ENCODE assay signal across 26 cellular contexts in genomic region chr21:38816400-38816973, GRCh38. TPM values are rescaled to one million over a fixed set of nuclear protein-coding genes. Genes with fewer than 3 reads are reported as not detected.
DNase-seq lines count a peak whose midpoint lies in the region; ATAC-seq and TF ChIP-seq lines count a peak whose summit lies in the region.
"Had no signal": no experiment of that assay in that cellular context is flagged by ENCODE, and none has a peak within 500 bp of the region (broad histone marks: within the 10 kb centered on the region; RNA-seq: fewer than 3 reads in every experiment).

No MANE protein-coding gene starts in this region.

- no peak overlapping the region for H3K4me2 ChIP-seq in PC-3 (ENCODE audit: low read length)
- H3K4me2 ChIP-seq: KMS-11 had no signal

- no peak overlapping the region for H3K4me3 ChIP-seq in Panc1 (ENCODE audit: low read depth in 2 of 2, low read length in 2 of 2)
- no peak overlapping the region for H3K4me3 ChIP-seq in esophagus squamous epithelium
- H3K4me3 ChIP-seq in PC-3 (ENCODE audit: low read length) = no peak overlapping the region
- H3K4me3 ChIP-seq: mucosa of descending colon, pancreas, tibial nerve had no signal

- peaks cover 63% of the 10 kb centered on the region for H3K79me2 ChIP-seq in PC-3 (ENCODE audit: low read length)

- POLR2A ChIA-PET in Panc1 (lab: Charles Lee) (no interaction called here), PC-3 (lab: Charles Lee; ENCODE audit: unreplicated experiment) (no interaction called here)

- H3K9me2 ChIP-seq in PC-3 (replicated peaks; ENCODE audit: low read length) = no peaks in the 10 kb centered on the region

- peaks cover 17% of the 10 kb centered on the region for H3F3A ChIP-seq in PC-3 (ENCODE audit: low read length, unreplicated experiment)

- in situ Hi-C loops in Panc1 (cut with HindIII; ENCODE audit: low pct_unique_long_range_greater_than_20kb, low sequenced_read_pairs) = no loop called here

- H3K27me3 ChIP-seq in Panc1 (ENCODE audit: control insufficient read depth, insufficient read depth, low read length) (no peaks in the 10 kb centered on the region), esophagus squamous epithelium (no peaks in the 10 kb centered on the region), PC-3 (ENCODE audit: low read length) (no peaks in the 10 kb centered on the region)
- H3K27me3 ChIP-seq: pancreas, tibial nerve had no signal

- peak overlapping the region; percentile 76 for H3K27ac ChIP-seq in Panc1 (ENCODE audit: low read length)
- H3K27ac ChIP-seq in esophagus squamous epithelium = peak overlapping the region in 3 of 4 donors; percentile 77 to 91 (median 86)
- H3K27ac ChIP-seq in PC-3 (ENCODE audit: low read length) = no peak overlapping the region
- H3K27ac ChIP-seq: HL-60, KMS-11, pancreas had no signal

- DNase-seq in CMK (ENCODE audit: low read depth) (peak; percentile 33), Panc1 (ENCODE audit: low read depth, low spot score) (no peak), esophagus squamous epithelium (lab: John Stamatoyannopoulos, UW) (no peak), putamen (ENCODE audit: low spot score) (peak; percentile 55), pons (ENCODE audit: low spot score) (no peak), erythroblast (lab: John Stamatoyannopoulos, UW) (no peak), PC-3 (no peak)
- DNase-seq: activated CD4-positive, alpha-beta T cell treated with anti-CD3 and anti-CD28 coated beads, Interleukin-2, amount 50 U/mL, for 4 hours; activated CD4-positive, CD25-positive, alpha-beta regulatory T cell; activated CD8-positive, alpha-beta memory T cell treated with anti-CD3 and anti-CD28 coated beads, Interleukin-2, amount 10 ng/mL, durations not matched to agents 7 days and 5 days; activated naive CD4-positive, alpha-beta T cell; CD4-positive, alpha-beta T cell; EL; hypothalamus; mucosa of descending colon; NCI-H1417; NCI-H2081; NCI-H226; NCI-H69; pancreas; RPMI8226; stimulated activated CD4-positive, alpha-beta T cell treated with anti-CD3 and anti-CD28 coated beads, Interleukin-2, amount 100 ng/mL, for 24 hours had no signal

- 81% methylated on average over 10 of the region's 10 CpGs for WGBS in esophagus squamous epithelium, 2 donors

- H3K36me3 ChIP-seq in Panc1 (ENCODE audit: control insufficient read depth, insufficient read depth, low read length) = peaks cover 38% of the 10 kb centered on the region
- H3K36me3 ChIP-seq in esophagus squamous epithelium = peaks cover 51 to 98% (median 62%) of the 10 kb centered on the region in 3 donors
- H3K36me3 ChIP-seq in PC-3 (ENCODE audit: low read depth, low read length) = peaks cover 94% of the 10 kb centered on the region

- ATAC-seq in Panc1 (no peak), PC-3 (no peak), GM19023 (IDR thresholded peaks at IDR 0.05; ENCODE audit: unreplicated experiment) (no peak)
- ATAC-seq: activated CD8-positive, alpha-beta memory T cell treated with anti-CD3 and anti-CD28 coated beads, Interleukin-2, amount 10 ng/mL, durations not matched to agents 7 days and 5 days; mucosa of descending colon; pancreas had no signal

- intact Hi-C loops in Panc1 (cut with micrococcal nuclease; ENCODE audit: unreplicated experiment) (no loop called here), esophagus squamous epithelium (cut with DNase I) (no loop called here), PC-3 (cut with micrococcal nuclease) (no loop called here)

- CTCF ChIA-PET in Panc1 (lab: Charles Lee) (no interaction called here), PC-3 (lab: Charles Lee) (no interaction called here)

- TF ChIP-seq CTCF in Panc1 (IDR thresholded peaks at IDR 0.05) (no peak), esophagus squamous epithelium (IDR thresholded peaks at IDR 0.05) (no peak), PC-3 (conservative IDR thresholded peaks at IDR 0.05; ENCODE audit: low read depth, low read length) (no peak)

- peaks cover 87% of the 10 kb centered on the region for H3K4me1 ChIP-seq in Panc1 (ENCODE audit: control insufficient read depth, insufficient read depth, low read length)
- H3K4me1 ChIP-seq in esophagus squamous epithelium = peaks cover 3 to 95% (median 53%) of the 10 kb centered on the region in 3 donors
- H3K4me1 ChIP-seq in PC-3 (ENCODE audit: insufficient read depth, low read length) = peaks cover 85% of the 10 kb centered on the region
- H3K4me1 ChIP-seq: pancreas had no signal

- no peak overlapping the region for H3K9ac ChIP-seq in PC-3 (ENCODE audit: low read length)
- H3K9ac ChIP-seq: KMS-11 had no signal

- BruUV-seq in Panc1 (replicated peaks; lab: Mats Ljungman, UMichigan) (no TSS peak), PC-3 (replicated peaks; lab: Mats Ljungman, UMichigan) (no TSS peak)

- H3K9me3 ChIP-seq in Panc1 (ENCODE audit: control insufficient read depth, insufficient read depth, low read depth, low read length) (no peaks in the 10 kb centered on the region), esophagus squamous epithelium (no peaks in the 10 kb centered on the region), PC-3 (ENCODE audit: low read length) (no peaks in the 10 kb centered on the region)
- H3K9me3 ChIP-seq: mucosa of descending colon, pancreas, tibial nerve had no signal

- H4K20me1 ChIP-seq in PC-3 (ENCODE audit: low read length) = peaks cover 24% of the 10 kb centered on the region; the same call in 1 of the 2 replicates

- TF ChIP-seq POLR2A in esophagus squamous epithelium (IDR thresholded peaks at IDR 0.05) (no peak), erythroblast (IDR thresholded peaks at IDR 0.05; ENCODE audit: low read length) (no peak)

- no peak overlapping the region for H2AFZ ChIP-seq in PC-3 (ENCODE audit: low read length)

RNA-seq across cellular contexts. Expression of gene ETS2, which starts 10.8 kb away (rescaled TPM):
- total RNA-seq in Panc1 (2021; ENCODE audit: unreplicated experiment) (132 TPM), esophagus squamous epithelium (100 to 1,000 TPM in 1 of 4 donors, 10 to 100 TPM in 3; 67.5 to 118 (median 78.8) TPM), PC-3 (2014; rRNA removed) (127 and 146 TPM in 2 replicates)
- polyA plus RNA-seq in Panc1 (2012; ENCODE audit: insufficient read length) = 62.0 TPM

Comparison
In these comparisons a context has a peak if more than half of its experiments do, and no peak if none do; other contexts are left out.
1. DNase-seq: peak in CMK (single experiment) and putamen (single experiment); none in Panc1 (single experiment), esophagus squamous epithelium (single experiment), pons (single experiment), erythroblast (0 of 2) and PC-3 (single experiment).